ENCODE assay signal across 24 cellular contexts in genomic region chr11:59875856-59876519, GRCh38. TPM values are rescaled to one million over a fixed set of nuclear protein-coding genes. Genes with fewer than 3 reads are reported as not detected.
A peak's percentile ranks its signal among the peaks of the same experiment; 100 is the strongest.
DNase-seq lines count a peak whose midpoint lies in the region; ATAC-seq, FAIRE-seq and TF ChIP-seq lines count a peak whose summit lies in the region.
"Had no signal": no experiment of that assay in that cellular context is flagged by ENCODE, and none has a peak within 500 bp of the region (broad histone marks: within the 10 kb centered on the region; RNA-seq: fewer than 3 reads in every experiment).

No MANE protein-coding gene starts in this region.

- TF ChIP-seq EP300 in HepG2 (IDR thresholded peaks at IDR 0.05; ENCODE audit: low read depth in 2 of 2, low read length in 2 of 2) (no peak), HepG2 (CRISPR knock-in tag; IDR thresholded peaks at IDR 0.05; ENCODE audit: borderline replicate concordance) (no peak)

- no peak overlapping the region for H3K9ac ChIP-seq in HepG2 (ENCODE audit: insufficient read depth, low read depth, low read length)

- no peak overlapping the region for H2AFZ ChIP-seq in HepG2 (ENCODE audit: low read length)
- H2AFZ ChIP-seq: GM23338 had no signal

- H3K4me3 ChIP-seq in body of pancreas = no peak overlapping the region
- no peak overlapping the region for H3K4me3 ChIP-seq in HepG2 (replicated peaks in 1 of 3; ENCODE audit: insufficient read depth in 1 of 3, low read depth in 2 of 3, low read length in 3 of 3)
- no peak overlapping the region for H3K4me3 ChIP-seq in small intestine (ENCODE audit: low read depth in 1 of 2, low read length in 2 of 2)
- no peak overlapping the region for H3K4me3 ChIP-seq in brain microvascular endothelial cell (ENCODE audit: low read depth, low read length)
- H3K4me3 ChIP-seq in breast epithelium = no peak overlapping the region
- H3K4me3 ChIP-seq: GM12878, GM23338 had no signal

- POLR2A ChIA-PET in HepG2 (lab: Yijun Ruan, JAX) = no interaction called here

- intact Hi-C loops in body of pancreas (cut with DNase I) (no loop called here), HepG2 (cut with micrococcal nuclease; ENCODE audit: unreplicated experiment) (no loop called here), breast epithelium (cut with DNase I; ENCODE audit: low total_unique reads) (no loop called here)

- DNase-seq in HuH-7 (ENCODE audit: low spot score) = peak; percentile 54
- peak in 1 of 4 donors; percentile 10 for DNase-seq in body of pancreas
- DNase-seq in HepG2 (ENCODE audit: low spot score) = peak; percentile 21
- peak; percentile 42 for DNase-seq in small intestine
- no peak for DNase-seq in dedifferentiated amniotic fluid mesenchymal stem cell (ENCODE audit: extremely low spot score)
- DNase-seq in brain microvascular endothelial cell = no peak
- no peak for DNase-seq in breast epithelium (ENCODE audit: low spot score in 2 of 2)
- DNase-seq: C1 segment of cervical spinal cord; CD4-positive, alpha-beta memory T cell; COR-L47; DMS 273 treated with DMSO at 0.1 percent for 48 hours; DMS79; EL; GDM1; H9 had no signal

- CTCF ChIA-PET in HepG2 (lab: Yijun Ruan, JAX; ENCODE audit: low intra/inter-chr PET ratio, low total read pairs) = no interaction called here

- no peak overlapping the region for H3K4me2 ChIP-seq in HepG2 (ENCODE audit: low read depth, low read length)
- H3K4me2 ChIP-seq: GM23338 had no signal

- H3K79me2 ChIP-seq in HepG2 (ENCODE audit: insufficient read depth, low read length) = no peaks in the 10 kb centered on the region

- no peak for TF ChIP-seq RAD21 in HepG2 (CRISPR knock-in tag; IDR thresholded peaks at IDR 0.05)

- ATAC-seq in body of pancreas (peak; percentile 92), HepG2 (peak; percentile 55; the same call in 2 of the 3 replicates), HG02973 (IDR thresholded peaks at IDR 0.05; ENCODE audit: unreplicated experiment) (no peak)
- ATAC-seq: GM12878, GM23338, HCT116 had no signal

- peaks cover 25% of the 10 kb centered on the region for H3K4me1 ChIP-seq in body of pancreas
- H3K4me1 ChIP-seq in HepG2 (ENCODE audit: insufficient read depth, low read length) = peaks cover 10% of the 10 kb centered on the region
- H3K4me1 ChIP-seq in small intestine (ENCODE audit: control insufficient read depth in 2 of 2, insufficient read depth in 1 of 2, low read depth in 1 of 2, low read length in 1 of 2) = no peaks in the 10 kb centered on the region
- H3K4me1 ChIP-seq in breast epithelium = no peaks in the 10 kb centered on the region

- H4K20me1 ChIP-seq in HepG2 (ENCODE audit: insufficient read depth, low read length) = no peaks in the 10 kb centered on the region

- H3K36me3 ChIP-seq in body of pancreas (replicated peaks in 1 of 2; ENCODE audit: insufficient read depth in 1 of 2, low read depth in 2 of 2) (no peaks in the 10 kb centered on the region), HepG2 (replicated peaks in 1 of 2; ENCODE audit: control insufficient read depth in 1 of 2, insufficient read depth in 2 of 2, low read length in 2 of 2) (no peaks in the 10 kb centered on the region), small intestine (ENCODE audit: control insufficient read depth in 2 of 2, insufficient read depth in 2 of 2, low read length in 2 of 2) (no peaks in the 10 kb centered on the region), brain microvascular endothelial cell (replicated peaks) (no peaks in the 10 kb centered on the region), breast epithelium (no peaks in the 10 kb centered on the region)

- in situ Hi-C loops in HepG2 (cut with HindIII; ENCODE audit: extremely low pct_ligation_motif_present, low pct_unique_long_range_greater_than_20kb) = no loop called here
- in situ Hi-C loops in brain microvascular endothelial cell (cut with HindIII; ENCODE audit: low pct_ligation_motif_present, low sequenced_read_pairs) = no loop called here

- TF ChIP-seq CTCF in body of pancreas (IDR thresholded peaks at IDR 0.05) (no peak), HepG2 (CRISPR knock-in tag; IDR thresholded peaks at IDR 0.05) (no peak), brain microvascular endothelial cell (IDR thresholded peaks at IDR 0.05; ENCODE audit: low read depth, low read length, missing control alignments) (no peak), breast epithelium (IDR thresholded peaks at IDR 0.05) (no peak)

- H3K9me3 ChIP-seq in body of pancreas (no peaks in the 10 kb centered on the region), HepG2 (ENCODE audit: low read length) (no peaks in the 10 kb centered on the region), small intestine (ENCODE audit: control insufficient read depth, low read depth) (no peaks in the 10 kb centered on the region), breast epithelium (no peaks in the 10 kb centered on the region)

- H3K27ac ChIP-seq in body of pancreas = peak overlapping the region in 3 of 4 donors; percentile 32 to 59 (median 43)
- H3K27ac ChIP-seq in HepG2 (ENCODE audit: extremely low read length, insufficient read depth, low read length) = no peak overlapping the region
- H3K27ac ChIP-seq in small intestine (ENCODE audit: low read depth in 1 of 2, low read length in 1 of 2) = no peak overlapping the region
- H3K27ac ChIP-seq in brain microvascular endothelial cell = no peak overlapping the region
- no peak overlapping the region for H3K27ac ChIP-seq in breast epithelium

- no peak for TF ChIP-seq POLR2A in body of pancreas (IDR thresholded peaks at IDR 0.05)
- no peak for TF ChIP-seq POLR2A in HepG2 (IDR thresholded peaks at IDR 0.05; ENCODE audit: insufficient read depth in 1 of 2, low read depth in 2 of 2, low read length in 2 of 2)
- no peak for TF ChIP-seq POLR2A in breast epithelium (IDR thresholded peaks at IDR 0.05)

- H3K27me3 ChIP-seq in body of pancreas = no peaks in the 10 kb centered on the region
- H3K27me3 ChIP-seq in HepG2 (ENCODE audit: control insufficient read depth in 1 of 2, insufficient read depth in 2 of 2, low read length in 2 of 2) = no peaks in the 10 kb centered on the region
- peaks cover 0 to 3% of the 10 kb centered on the region in 2 donors for H3K27me3 ChIP-seq in small intestine (ENCODE audit: control insufficient read depth in 2 of 2, insufficient read depth in 2 of 2, low read length in 2 of 2)
- no peaks in the 10 kb centered on the region for H3K27me3 ChIP-seq in brain microvascular endothelial cell (replicated peaks)
- H3K27me3 ChIP-seq in breast epithelium = no peaks in the 10 kb centered on the region

- 13 to 17% methylated on average over 9 of the region's 9 CpGs for WGBS in body of pancreas, 2 donors
- WGBS in HepG2 (ENCODE audit: low lambda C conversion rate) = 3% methylated on average over 9 of the region's 9 CpGs
- WGBS in small intestine, 3 donors = 19 to 51% (median 25%) methylated on average over 9 of the region's 9 CpGs

- FAIRE-seq in HepG2 (lab: Jason Lieb, UNC) (no peak), small intestine (lab: Jason Lieb, UNC) (no peak)
- FAIRE-seq: D721Med, GM12878 had no signal

- BruUV-seq in HepG2 (replicated peaks; lab: Mats Ljungman, UMichigan) = no TSS peak

RNA-seq across cellular contexts. Expression of gene OOSP3, which starts 2.6 kb away (rescaled TPM):
- not detected for total RNA-seq in body of pancreas
- total RNA-seq in HepG2 (2016; rRNA removed; fragmentation: Illumina TruSeq; extraction: Trizol) = not detected in 2 replicates
- total RNA-seq in HepG2 (2016; cell fraction: cytosol; rRNA removed; fragmentation: Illumina TruSeq; extraction: Trizol; ENCODE audit: low read depth) = not detected in 2 replicates
- not detected in 2 replicates for total RNA-seq in HepG2 (2016; cell fraction: insoluble cytoplasmic fraction; rRNA removed; fragmentation: Illumina TruSeq; extraction: Trizol)
- not detected in 2 replicates for total RNA-seq in HepG2 (2016; cell fraction: membrane; rRNA removed; fragmentation: Illumina TruSeq; extraction: Trizol)
- not detected in 2 replicates for total RNA-seq in HepG2 (2016; cell fraction: nucleus; rRNA removed; fragmentation: Illumina TruSeq; extraction: Trizol)
- not detected in 2 replicates for polyA plus RNA-seq in HepG2 (2011; rRNA removed)
- not detected in 2 replicates for polyA plus RNA-seq in HepG2 (2011; cell fraction: cytosol; rRNA removed)
- polyA plus RNA-seq in HepG2 (2011; cell fraction: nucleus; rRNA removed) = not detected in 2 replicates
- polyA plus RNA-seq in HepG2 (2012) = not detected in 2 replicates
- polyA plus RNA-seq in HepG2 (2016; cell fraction: cytosol; fragmentation: Illumina TruSeq; extraction: Trizol; ENCODE audit: low read depth) = not detected in 2 replicates
- polyA plus RNA-seq in HepG2 (2016; cell fraction: insoluble cytoplasmic fraction; fragmentation: Illumina TruSeq; extraction: Trizol; ENCODE audit: low read depth) = not detected in 2 replicates
- not detected in 2 replicates for polyA plus RNA-seq in HepG2 (2016; cell fraction: membrane; fragmentation: Illumina TruSeq; extraction: Trizol; ENCODE audit: low read depth)
- not detected in 2 replicates for polyA plus RNA-seq in HepG2 (2016; cell fraction: nucleus; fragmentation: Illumina TruSeq; extraction: Trizol; ENCODE audit: insufficient read depth, low read depth)
- not detected in 2 replicates for polyA minus RNA-seq in HepG2 (2011; rRNA and poly(A)+ RNA removed; ENCODE audit: low replicate concordance)
- not detected in 2 replicates for polyA minus RNA-seq in HepG2 (2011; cell fraction: cytosol; rRNA and poly(A)+ RNA removed)
- not detected in 2 replicates for polyA minus RNA-seq in HepG2 (2011; cell fraction: nucleus; rRNA and poly(A)+ RNA removed)
- not detected for polyA plus RNA-seq in small intestine
- total RNA-seq in breast epithelium = not detected
- total RNA-seq: A172; A673; CD4-positive, alpha-beta memory T cell; GM12878; GM23338; H4; H9 had no signal
- polyA plus RNA-seq: BJ; CD4-positive, alpha-beta memory T cell; GM23338 had no signal

RNA-seq across cellular contexts. Expression of gene TCN1, which starts 9.7 kb away (rescaled TPM):
- 1 to 10 TPM in 1 of 2 donors, not detected in 1; 1.3 TPM for total RNA-seq in body of pancreas
- total RNA-seq in HepG2 (2016; rRNA removed; fragmentation: Illumina TruSeq; extraction: Trizol) = not detected in 2 replicates
- not detected in 2 replicates for total RNA-seq in HepG2 (2016; cell fraction: cytosol; rRNA removed; fragmentation: Illumina TruSeq; extraction: Trizol; ENCODE audit: low read depth)
- total RNA-seq in HepG2 (2016; cell fraction: insoluble cytoplasmic fraction; rRNA removed; fragmentation: Illumina TruSeq; extraction: Trizol) = not detected in 2 replicates
- not detected in 2 replicates for total RNA-seq in HepG2 (2016; cell fraction: membrane; rRNA removed; fragmentation: Illumina TruSeq; extraction: Trizol)
- total RNA-seq in HepG2 (2016; cell fraction: nucleus; rRNA removed; fragmentation: Illumina TruSeq; extraction: Trizol) = not detected in 2 replicates
- 0.05 TPM in 1 of 2 replicates, not detected in the other for polyA plus RNA-seq in HepG2 (2011; rRNA removed)
- polyA plus RNA-seq in HepG2 (2011; cell fraction: cytosol; rRNA removed) = not detected in 2 replicates
- not detected in 2 replicates for polyA plus RNA-seq in HepG2 (2011; cell fraction: nucleus; rRNA removed)
- polyA plus RNA-seq in HepG2 (2012) = not detected in 2 replicates
- polyA plus RNA-seq in HepG2 (2016; cell fraction: cytosol; fragmentation: Illumina TruSeq; extraction: Trizol; ENCODE audit: low read depth) = not detected in 2 replicates
- polyA plus RNA-seq in HepG2 (2016; cell fraction: insoluble cytoplasmic fraction; fragmentation: Illumina TruSeq; extraction: Trizol; ENCODE audit: low read depth) = not detected in 2 replicates
- polyA plus RNA-seq in HepG2 (2016; cell fraction: membrane; fragmentation: Illumina TruSeq; extraction: Trizol; ENCODE audit: low read depth) = not detected in 2 replicates
- polyA plus RNA-seq in HepG2 (2016; cell fraction: nucleus; fragmentation: Illumina TruSeq; extraction: Trizol; ENCODE audit: insufficient read depth, low read depth) = not detected in 2 replicates
- 0.80 TPM in 1 of 2 replicates, not detected in the other for polyA minus RNA-seq in HepG2 (2011; rRNA and poly(A)+ RNA removed; ENCODE audit: low replicate concordance)
- not detected in 2 replicates for polyA minus RNA-seq in HepG2 (2011; cell fraction: cytosol; rRNA and poly(A)+ RNA removed)
- polyA minus RNA-seq in HepG2 (2011; cell fraction: nucleus; rRNA and poly(A)+ RNA removed) = not detected in 2 replicates
- 1 to 10 TPM in 1 of 3 donors, not detected in 2; 1.9 TPM for polyA plus RNA-seq in small intestine
- 100 to 1,000 TPM in 1 of 3 donors, 10 to 100 TPM in 1, not detected in 1; 45.6 to 112 TPM for total RNA-seq in breast epithelium
- total RNA-seq: A172, A673, GM12878, GM23338, H4, H9 had no signal
- polyA plus RNA-seq: BJ; CD4-positive, alpha-beta memory T cell; GM12878; GM23338 had no signal

RNA-seq across cellular contexts. Expression of gene CBLIF, which starts 30.7 kb away (rescaled TPM):
- not detected for total RNA-seq in body of pancreas
- total RNA-seq in HepG2 (2016; rRNA removed; fragmentation: Illumina TruSeq; extraction: Trizol) = not detected in 2 replicates
- not detected in 2 replicates for total RNA-seq in HepG2 (2016; cell fraction: cytosol; rRNA removed; fragmentation: Illumina TruSeq; extraction: Trizol; ENCODE audit: low read depth)
- total RNA-seq in HepG2 (2016; cell fraction: insoluble cytoplasmic fraction; rRNA removed; fragmentation: Illumina TruSeq; extraction: Trizol) = not detected in 2 replicates
- not detected in 2 replicates for total RNA-seq in HepG2 (2016; cell fraction: membrane; rRNA removed; fragmentation: Illumina TruSeq; extraction: Trizol)
- total RNA-seq in HepG2 (2016; cell fraction: nucleus; rRNA removed; fragmentation: Illumina TruSeq; extraction: Trizol) = not detected in 2 replicates
- not detected in 2 replicates for polyA plus RNA-seq in HepG2 (2011; rRNA removed)
- not detected in 2 replicates for polyA plus RNA-seq in HepG2 (2011; cell fraction: cytosol; rRNA removed)
- not detected in 2 replicates for polyA plus RNA-seq in HepG2 (2011; cell fraction: nucleus; rRNA removed)
- not detected in 2 replicates for polyA plus RNA-seq in HepG2 (2012)
- polyA plus RNA-seq in HepG2 (2016; cell fraction: cytosol; fragmentation: Illumina TruSeq; extraction: Trizol; ENCODE audit: low read depth) = not detected in 2 replicates
- not detected in 2 replicates for polyA plus RNA-seq in HepG2 (2016; cell fraction: insoluble cytoplasmic fraction; fragmentation: Illumina TruSeq; extraction: Trizol; ENCODE audit: low read depth)
- not detected in 2 replicates for polyA plus RNA-seq in HepG2 (2016; cell fraction: membrane; fragmentation: Illumina TruSeq; extraction: Trizol; ENCODE audit: low read depth)
- not detected in 2 replicates for polyA plus RNA-seq in HepG2 (2016; cell fraction: nucleus; fragmentation: Illumina TruSeq; extraction: Trizol; ENCODE audit: insufficient read depth, low read depth)
- not detected in 2 replicates for polyA minus RNA-seq in HepG2 (2011; rRNA and poly(A)+ RNA removed; ENCODE audit: low replicate concordance)
- not detected in 2 replicates for polyA minus RNA-seq in HepG2 (2011; cell fraction: cytosol; rRNA and poly(A)+ RNA removed)
- not detected in 2 replicates for polyA minus RNA-seq in HepG2 (2011; cell fraction: nucleus; rRNA and poly(A)+ RNA removed)
- polyA plus RNA-seq in small intestine = 1 to 10 TPM in 1 of 3 donors, not detected in 2; 2.1 TPM
- total RNA-seq in breast epithelium = not detected
- total RNA-seq: A172; A673; CD4-positive, alpha-beta memory T cell; GM12878; GM23338; H4; H9 had no signal
- polyA plus RNA-seq: BJ; CD4-positive, alpha-beta memory T cell; GM12878; GM23338 had no signal

Comparison
In these comparisons a context has a peak if more than half of its experiments do, and no peak if none do; other contexts are left out.
1. DNase-seq: peak in HuH-7 (single experiment), HepG2 (single experiment) and small intestine (single experiment); none in dedifferentiated amniotic fluid mesenchymal stem cell (single experiment), brain microvascular endothelial cell (single experiment) and breast epithelium (0 of 2).
2. H3K27ac ChIP-seq: peak in body of pancreas (3 of 4); none in HepG2 (single experiment), small intestine (0 of 2), brain microvascular endothelial cell (single experiment) and breast epithelium (0 of 2).